In the genomic region with DNA sequence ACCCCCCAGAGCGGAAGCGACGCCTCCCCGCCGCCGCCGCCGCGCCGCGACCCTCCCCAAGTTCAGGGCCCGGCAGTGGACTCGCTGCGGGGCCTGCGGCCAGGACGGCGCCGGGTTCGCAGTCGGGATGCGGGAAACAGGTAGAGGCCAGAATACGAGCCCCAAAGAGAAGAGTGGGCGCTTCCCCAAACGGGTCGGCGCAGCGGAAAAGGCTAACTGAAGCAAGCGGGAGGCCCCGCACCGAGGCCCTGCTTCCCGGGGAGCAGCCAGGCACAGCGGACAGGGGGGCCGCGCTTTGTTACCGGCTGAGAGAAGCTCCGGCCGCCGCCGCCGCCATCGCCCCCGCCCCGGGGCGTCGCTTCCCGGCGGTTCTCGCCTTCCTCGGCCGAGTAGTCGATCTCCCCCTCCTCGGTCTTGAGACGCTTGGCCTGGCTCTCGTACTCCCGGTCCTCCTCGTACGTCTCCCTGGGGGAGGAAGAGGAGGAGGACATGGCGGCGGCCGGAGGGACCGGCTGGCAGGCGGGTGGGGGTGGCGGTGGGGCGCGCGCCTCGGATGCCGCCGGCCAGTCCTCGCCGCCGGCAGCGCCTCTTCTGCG, we compare ENCODE assay signal across 7 cellular contexts. TPM values are rescaled to one million over a fixed set of nuclear protein-coding genes. Genes with fewer than 3 reads are reported as not detected.
DNase-seq lines count a peak whose midpoint lies in the region; ATAC-seq and TF ChIP-seq lines count a peak whose summit lies in the region.

No MANE protein-coding gene starts in this region.

- DNase-seq in iPS-NIHi11 (ENCODE audit: low spot score) (peak; percentile 42), smooth muscle cell (lab: John Stamatoyannopoulos, UW; ENCODE audit: unreplicated experiment) (peak; percentile 56), GF-D8 (lab: John Stamatoyannopoulos, UW) (no peak)

- peaks cover 53% of the 10 kb centered on the region for H3K4me1 Mint-ChIP-seq in T-helper 1 cell treated with Interleukin-12 subunit alpha and Interleukin-12 subunit beta and Interleukin-4 antibody, amounts not matched to agents 30 μg/mL and 1 μg/mL, for 36 hours (ENCODE audit: low read depth)
- peaks cover 47% of the 10 kb centered on the region for H3K4me1 Mint-ChIP-seq in brain

- no peaks in the 10 kb centered on the region for H3K36me3 ChIP-seq in smooth muscle cell (ENCODE audit: low read depth)

- H3K27ac Mint-ChIP-seq in T-helper 1 cell treated with Interleukin-12 subunit alpha and Interleukin-12 subunit beta and Interleukin-4 antibody, amounts not matched to agents 30 μg/mL and 1 μg/mL, for 36 hours: peak overlapping the region; percentile 85
- H3K27ac Mint-ChIP-seq in brain: peak overlapping the region; percentile 87 to 99 (median 98)

- TF ChIP-seq CTCF in brain (conservative IDR thresholded peaks at IDR 0.05) (no peak), smooth muscle cell (IDR thresholded peaks at IDR 0.05; ENCODE audit: borderline replicate concordance, insufficient read depth, poor library complexity, severe bottlenecking) (peak; percentile 3)

- H3K4me3 Mint-ChIP-seq in T-helper 1 cell treated with Interleukin-12 subunit alpha and Interleukin-12 subunit beta and Interleukin-4 antibody, amounts not matched to agents 30 μg/mL and 1 μg/mL, for 36 hours: peak overlapping the region; percentile 87
- H3K4me3 Mint-ChIP-seq in brain: peak overlapping the region; percentile 88 to 98 (median 93)

- H3K4me1 ChIP-seq in smooth muscle cell (ENCODE audit: low read depth): peaks cover 30% of the 10 kb centered on the region

- peak overlapping the region; percentile 91 for H3K27ac ChIP-seq in smooth muscle cell (ENCODE audit: low read depth)

- WGBS in smooth muscle cell (ENCODE audit: low lambda C conversion rate): under 1% methylated on average over 71 of the region's 74 CpGs

- no peaks in the 10 kb centered on the region for H3K9me3 ChIP-seq in smooth muscle cell (replicated peaks; ENCODE audit: low read depth)

- H3K9me3 Mint-ChIP-seq in T-helper 1 cell treated with Interleukin-12 subunit alpha and Interleukin-12 subunit beta and Interleukin-4 antibody, amounts not matched to agents 30 μg/mL and 1 μg/mL, for 36 hours: no peaks in the 10 kb centered on the region
- no peaks in the 10 kb centered on the region for H3K9me3 Mint-ChIP-seq in brain

- peak overlapping the region; percentile 98 for H3K4me3 ChIP-seq in smooth muscle cell

- H2AFZ ChIP-seq in smooth muscle cell (ENCODE audit: low read depth): peak overlapping the region; percentile 71

- ATAC-seq in GM19035 (IDR thresholded peaks at IDR 0.05; ENCODE audit: unreplicated experiment): peak; percentile 5
- peak; percentile 20 for ATAC-seq in HG03045 (IDR thresholded peaks at IDR 0.05; ENCODE audit: unreplicated experiment)

- peaks cover 53% of the 10 kb centered on the region for H3K79me2 ChIP-seq in smooth muscle cell (ENCODE audit: low read depth)

- no peaks in the 10 kb centered on the region for H3K27me3 ChIP-seq in smooth muscle cell (ENCODE audit: low read depth)

- no peaks in the 10 kb centered on the region for H3F3A ChIP-seq in smooth muscle cell (ENCODE audit: low read depth)

- no peaks in the 10 kb centered on the region for H3K27me3 Mint-ChIP-seq in T-helper 1 cell treated with Interleukin-12 subunit alpha and Interleukin-12 subunit beta and Interleukin-4 antibody, amounts not matched to agents 30 μg/mL and 1 μg/mL, for 36 hours (ENCODE audit: low read depth)
- H3K27me3 Mint-ChIP-seq in brain: no peaks in the 10 kb centered on the region

- peaks cover 48% of the 10 kb centered on the region for H4K20me1 ChIP-seq in smooth muscle cell (ENCODE audit: low read depth)

- peak overlapping the region; percentile 94 for H3K9ac ChIP-seq in smooth muscle cell (ENCODE audit: low read depth)

- no peaks in the 10 kb centered on the region for H3K36me3 Mint-ChIP-seq in T-helper 1 cell treated with Interleukin-12 subunit alpha and Interleukin-12 subunit beta and Interleukin-4 antibody, amounts not matched to agents 30 μg/mL and 1 μg/mL, for 36 hours (ENCODE audit: low read depth)
- peaks cover under 1% of the 10 kb centered on the region for H3K36me3 Mint-ChIP-seq in brain

- H3K4me2 ChIP-seq in smooth muscle cell: peak overlapping the region; percentile 94

RNA-seq across cellular contexts. Expression of a gene that starts 0.5 kb away (rescaled TPM):
- polyA plus RNA-seq in brain (ENCODE audit: insufficient read depth, low read depth, low replicate concordance) (33.3 TPM), smooth muscle cell (40.2 and 42.8 TPM in 2 replicates)
- 37.4 and 57.1 TPM in 2 replicates for total RNA-seq in smooth muscle cell
